9 cellular contexts compared by ENCODE assay signal in genomic region chr11:16909375-16910035, GRCh38.
DNase-seq lines count a peak whose midpoint lies in the region; ATAC-seq and TF ChIP-seq lines count a peak whose summit lies in the region.
"Had no signal": no experiment of that assay in that cellular context is flagged by ENCODE, and none has a peak within 500 bp of the region (broad histone marks: within the 10 kb centered on the region; RNA-seq: fewer than 3 reads in every experiment).

No MANE protein-coding gene starts in this region.

- DNase-seq in activated T-cell treated with anti-CD3 and anti-CD28 coated beads, Interleukin-2, amount 50 U/mL, for 24 hours = no peak
- DNase-seq in activated T-cell treated with anti-CD3 and anti-CD28 coated beads, Interleukin-2, amount 50 U/mL, for 1 hour = no peak
- no peak for DNase-seq in type B pancreatic cell (ENCODE audit: extremely low spot score, unreplicated experiment)
- no peak for DNase-seq in caudate nucleus (lab: John Stamatoyannopoulos, UW)
- DNase-seq in KG1 (lab: John Stamatoyannopoulos, UW) = no peak
- no peak for DNase-seq in NCI-H526 (lab: John Stamatoyannopoulos, UW)
- DNase-seq: foreskin melanocyte had no signal

- ATAC-seq in HG02610 (IDR thresholded peaks at IDR 0.05; ENCODE audit: unreplicated experiment) (peak; percentile 83), HG03575 (IDR thresholded peaks at IDR 0.05; ENCODE audit: extremely low read depth, insufficient number of reproducible peaks, low FRiP score, unreplicated experiment) (peak; percentile 72)

- TF ChIP-seq CTCF in type B pancreatic cell (conservative IDR thresholded peaks at IDR 0.05) = no peak

- no peaks in the 10 kb centered on the region for H3K36me3 Mint-ChIP-seq in activated T-cell treated with anti-CD3 and anti-CD28 coated beads, Interleukin-2, amount 50 U/mL, for 24 hours (ENCODE audit: low read depth)
- peaks cover 4% of the 10 kb centered on the region for H3K36me3 Mint-ChIP-seq in type B pancreatic cell

- no peaks in the 10 kb centered on the region for H3K27me3 Mint-ChIP-seq in activated T-cell treated with anti-CD3 and anti-CD28 coated beads, Interleukin-2, amount 50 U/mL, for 24 hours
- H3K27me3 Mint-ChIP-seq in type B pancreatic cell = no peaks in the 10 kb centered on the region

- H3K9me3 Mint-ChIP-seq in activated T-cell treated with anti-CD3 and anti-CD28 coated beads, Interleukin-2, amount 50 U/mL, for 24 hours = no peaks in the 10 kb centered on the region
- H3K9me3 Mint-ChIP-seq in type B pancreatic cell = no peaks in the 10 kb centered on the region

- peaks cover 42% of the 10 kb centered on the region for H3K4me1 Mint-ChIP-seq in activated T-cell treated with anti-CD3 and anti-CD28 coated beads, Interleukin-2, amount 50 U/mL, for 24 hours (ENCODE audit: low read depth)
- peaks cover 29% of the 10 kb centered on the region for H3K4me1 Mint-ChIP-seq in type B pancreatic cell (ENCODE audit: unreplicated experiment)

- H3K4me3 Mint-ChIP-seq in activated T-cell treated with anti-CD3 and anti-CD28 coated beads, Interleukin-2, amount 50 U/mL, for 24 hours = no peak overlapping the region
- H3K4me3 Mint-ChIP-seq in type B pancreatic cell = peak overlapping the region; percentile 22

- H3K27ac ChIP-seq in caudate nucleus (ENCODE audit: low read depth, low read length) = no peak overlapping the region

- H3K27ac Mint-ChIP-seq in activated T-cell treated with anti-CD3 and anti-CD28 coated beads, Interleukin-2, amount 50 U/mL, for 24 hours = peak overlapping the region; percentile 83
- peak overlapping the region; percentile 66 for H3K27ac Mint-ChIP-seq in type B pancreatic cell
